ENCODE assay signal across 8 cellular contexts in genomic region chr2:68709421-68709911, GRCh38. TPM values are rescaled to one million over a fixed set of nuclear protein-coding genes. Genes with fewer than 3 reads are reported as not detected.
DNase-seq lines count a peak whose midpoint lies in the region; ATAC-seq, FAIRE-seq and TF ChIP-seq lines count a peak whose summit lies in the region.

No MANE protein-coding gene starts in this region.

- H3K4ac ChIP-seq in H1 (replicated peaks; ENCODE audit: insufficient read length, low read depth, low read length): no peak overlapping the region

- TF ChIP-seq CTCF in AG04450 (IDR thresholded peaks at IDR 0.05; ENCODE audit: low read depth, low read length) (peak; percentile 80), RWPE2 (IDR thresholded peaks at IDR 0.05; ENCODE audit: poor library complexity, severe bottlenecking) (peak; percentile 84), H1 (IDR thresholded peaks at IDR 0.05; ENCODE audit: control extremely low read depth in 1 of 3, insufficient read depth in 1 of 3, low read depth in 1 of 3, low read length in 3 of 3) (peak; percentile 36 to 73 (median 67))

- ATAC-seq in RWPE2 (ENCODE audit: low read depth) (peak; percentile 79), HG03571 (IDR thresholded peaks at IDR 0.05; ENCODE audit: unreplicated experiment) (no peak), HG03175 (IDR thresholded peaks at IDR 0.05; ENCODE audit: unreplicated experiment) (no peak)

- H3K4me3 ChIP-seq in AG04450 (ENCODE audit: low read depth, low read length): no peak overlapping the region
- no peak overlapping the region for H3K4me3 ChIP-seq in RWPE2 (ENCODE audit: severe bottlenecking)
- H3K4me3 ChIP-seq in H1 (ENCODE audit: extremely low read depth in 1 of 4, insufficient read depth in 2 of 4, low read depth in 3 of 4, low read length in 4 of 4): no peak overlapping the region

- peak; percentile 85 for FAIRE-seq in H1 (lab: Jason Lieb, UNC)

- no peak overlapping the region; the same call in 1 of the 2 replicates for H2BK12ac ChIP-seq in H1 (ENCODE audit: low read depth, low read length)

- no peak overlapping the region; a peak in 1 of 4 replicates for H3K4me2 ChIP-seq in H1 (ENCODE audit: insufficient read depth in 1 of 2, low read depth in 2 of 2, low read length in 2 of 2)

- no peak overlapping the region for H2BK20ac ChIP-seq in H1 (ENCODE audit: low read length)

- H3K27me3 ChIP-seq in AG04450 (ENCODE audit: control insufficient read depth, insufficient read depth, low read length) (peaks cover 6% of the 10 kb centered on the region), RWPE2 (ENCODE audit: insufficient read depth, poor library complexity, severe bottlenecking) (no peaks in the 10 kb centered on the region), H1 (replicated peaks in 1 of 4; ENCODE audit: control insufficient read depth in 3 of 4, extremely low read depth in 1 of 4, insufficient read depth in 3 of 4, low read length in 3 of 4) (no peaks in the 10 kb centered on the region)

- no peak overlapping the region for H3K23ac ChIP-seq in H1 (ENCODE audit: insufficient read length)

- no peaks in the 10 kb centered on the region for H3K79me1 ChIP-seq in H1 (ENCODE audit: low read depth, low read length)

- no peak overlapping the region for H3K14ac ChIP-seq in H1 (ENCODE audit: insufficient read length)

- DNase-seq in AG04450 (ENCODE audit: low read depth, low spot score): peak; percentile 41
- DNase-seq in GM03348 (ENCODE audit: low spot score): peak; percentile 65
- DNase-seq in M059J (ENCODE audit: low read depth): peak; percentile 63
- DNase-seq in RWPE2 (ENCODE audit: low spot score): no peak
- DNase-seq in H1 (ENCODE audit: low read depth in 1 of 2, low spot score in 2 of 2): peak in 1 of 2 experiments; percentile 52
- peak; percentile 33 for DNase-seq in middle frontal gyrus (ENCODE audit: extremely low spot score, low spot score)

- H4K20me1 ChIP-seq in H1 (replicated peaks in 1 of 2; ENCODE audit: control insufficient read depth in 1 of 2, insufficient read depth in 2 of 2, low read length in 2 of 2): no peaks in the 10 kb centered on the region

- no peak overlapping the region for H3K18ac ChIP-seq in H1 (ENCODE audit: extremely low read depth, low read length)

- no peak overlapping the region for H3K56ac ChIP-seq in H1 (replicated peaks; ENCODE audit: insufficient read length, low read depth, low read length)

- CTCF ChIA-PET in AG04450 (lab: Charles Lee): interaction anchor here (0.7 to 5.5 kb wide), 43 partner anchors 8 to 975 kb away, joined by 3 to 154 read pairs (median 6); no protein-coding TSS in a partner anchor
- CTCF ChIA-PET in H1 (lab: Charles Lee; ENCODE audit: partially characterized antibody): interaction anchor here (0.6 to 4.6 kb wide), 58 partner anchors 8 to 295 kb away, joined by 3 to 30 read pairs (median 4); partner anchors contain the start of genes FBXO48 and PROKR1

- TF ChIP-seq EP300 in H1 (IDR thresholded peaks at IDR 0.05; ENCODE audit: borderline replicate concordance in 1 of 2, low read depth in 2 of 2, low read length in 2 of 2): no peak

- TF ChIP-seq POLR2A in H1 (IDR thresholded peaks at IDR 0.05; ENCODE audit: control extremely low read depth in 1 of 2, low read depth in 2 of 2, low read length in 2 of 2): no peak

- H3K36me3 ChIP-seq in RWPE2 (ENCODE audit: low read depth) (no peaks in the 10 kb centered on the region), H1 (ENCODE audit: control insufficient read depth in 2 of 4, insufficient read depth in 4 of 4, low read length in 3 of 4) (no peaks in the 10 kb centered on the region)

- H2BK15ac ChIP-seq in H1 (ENCODE audit: low read length): no peak overlapping the region

- H3K79me2 ChIP-seq in H1 (ENCODE audit: control insufficient read depth in 1 of 2, insufficient read depth in 2 of 2, low read length in 2 of 2): no peaks in the 10 kb centered on the region

- no peak overlapping the region for H4K91ac ChIP-seq in H1 (replicated peaks; ENCODE audit: insufficient read length, low read length)

- no peak overlapping the region for H4K8ac ChIP-seq in H1 (ENCODE audit: extremely low read depth, insufficient read depth, low read length)

- H4K5ac ChIP-seq in H1 (ENCODE audit: insufficient read length, low read depth, low read length): no peak overlapping the region

- H2BK120ac ChIP-seq in H1 (replicated peaks; ENCODE audit: low read depth, low read length): no peak overlapping the region

- H3K9ac ChIP-seq in H1 (replicated peaks in 1 of 4; ENCODE audit: extremely low read depth in 1 of 4, low read depth in 3 of 4, low read length in 3 of 4): no peak overlapping the region

- POLR2A ChIA-PET in AG04450 (lab: Yijun Ruan, JAX): no interaction called here
- POLR2A ChIA-PET in H1 (lab: Charles Lee; ENCODE audit: partially characterized antibody): interaction anchor here (0.7 to 1.4 kb wide), 2 partner anchors 18 to 30 kb away, joined by 3 read pairs; no protein-coding TSS in a partner anchor

- H3K9me3 ChIP-seq in AG04450 (ENCODE audit: control insufficient read depth, insufficient read depth, low read length): no peaks in the 10 kb centered on the region
- no peaks in the 10 kb centered on the region for H3K9me3 ChIP-seq in RWPE2 (ENCODE audit: severe bottlenecking)
- no peaks in the 10 kb centered on the region for H3K9me3 ChIP-seq in H1 (ENCODE audit: insufficient read depth in 2 of 2, low read depth in 1 of 2, low read length in 1 of 2)

- H2BK5ac ChIP-seq in H1 (ENCODE audit: low read depth, low read length): no peak overlapping the region

- peak overlapping the region; percentile 99 for H2AFZ ChIP-seq in H1 (ENCODE audit: low read length)

- no peak overlapping the region for H3K27ac ChIP-seq in AG04450 (ENCODE audit: low read depth, low read length)
- no peak overlapping the region for H3K27ac ChIP-seq in RWPE2 (ENCODE audit: poor library complexity, severe bottlenecking)
- no peak overlapping the region for H3K27ac ChIP-seq in H1 (ENCODE audit: low read depth, low read length)

- no peaks in the 10 kb centered on the region for H3K4me1 ChIP-seq in RWPE2 (ENCODE audit: insufficient read depth, poor library complexity, severe bottlenecking)
- peaks cover 0 to 2% (median 1%) of the 10 kb centered on the region in 4 experiments; a peak in 2 of 7 replicates for H3K4me1 ChIP-seq in H1 (replicated peaks in 1 of 4; ENCODE audit: control insufficient read depth in 3 of 4, insufficient read depth in 4 of 4, low read length in 3 of 4)

- peak; percentile 54 to 69 for TF ChIP-seq RAD21 in H1 (IDR thresholded peaks at IDR 0.05 in 1 of 2, conservative IDR thresholded peaks at IDR 0.05 in 1 of 2; ENCODE audit: low read depth in 2 of 2, low read length in 2 of 2)

- no peak overlapping the region for H2AK5ac ChIP-seq in H1 (ENCODE audit: low read depth, low read length)

- H3K23me2 ChIP-seq in H1 (ENCODE audit: low read depth, low read length): no peaks in the 10 kb centered on the region; the same call in 1 of the 2 replicates

- WGBS in H1 (ENCODE audit: extremely low coverage in 1 of 2, insufficient coverage in 1 of 2, insufficient read length in 1 of 2, insufficient replicate concordance in 2 of 2, low coverage in 1 of 2, low lambda C conversion rate in 2 of 2, missing lambda C conversion rate in 1 of 2), 2 experiments: 51% methylated on average over 5 of the region's 5 CpGs; no CpG with 5 or more reads in 1 of the 2 experiments

TF ChIP-seq in H1, 55 proteins besides CTCF, POLR2A, EP300 and RAD21:
- no peak for TF ChIP-seq TCF12 (IDR thresholded peaks at IDR 0.05; ENCODE audit: low read depth, low read length)
- 0 out of 2 replicates have a peak, but pooled peaks have one; percentile 48 for TF ChIP-seq YY1 (IDR thresholded peaks at IDR 0.05; ENCODE audit: low read depth, low read length)

RNA-seq across cellular contexts. Expression of gene ARHGAP25, which starts 25.1 kb away (rescaled TPM):
- 0.38 and 0.55 TPM in 2 replicates for polyA plus RNA-seq in AG04450 (2011; rRNA removed)
- polyA minus RNA-seq in AG04450 (2011; rRNA and poly(A)+ RNA removed): 0.43 and 0.69 TPM in 2 replicates
- total RNA-seq in M059J (2014; rRNA removed; shearing (Covaris generic)): 0.27 and 0.52 TPM in 2 replicates
- 0.42 and 1.2 TPM in 2 replicates for total RNA-seq in H1 (2021; fragmentation: NEBNext Ultra II Directional; extraction: Animal tissue kit (Norgen Biotek cat#: 25700))
- polyA plus RNA-seq in H1 (2011; rRNA removed): 1.00 and 2.4 TPM in 2 replicates
- 2.1 TPM for polyA plus RNA-seq in H1 (2011; cell fraction: cytosol; rRNA removed)
- polyA plus RNA-seq in H1 (2011; cell fraction: nucleus; rRNA removed): 2.7 TPM
- 0.89 to 1.3 TPM (median 1.00 TPM) in 4 replicates for polyA plus RNA-seq in H1 (2012, experiment 1 of 2)
- 0.51 TPM for polyA plus RNA-seq in H1 (2012, experiment 2 of 2)
- polyA plus RNA-seq in H1 (2013, experiment 1 of 2): 0.87 TPM
- polyA plus RNA-seq in H1 (2013, experiment 2 of 2): 0.94 TPM
- polyA minus RNA-seq in H1 (2011; rRNA and poly(A)+ RNA removed): 1.3 and 5.8 TPM in 2 replicates
- polyA minus RNA-seq in H1 (2011; cell fraction: cytosol; rRNA and poly(A)+ RNA removed): not detected
- 7.4 TPM for polyA minus RNA-seq in H1 (2011; cell fraction: nucleus; rRNA and poly(A)+ RNA removed)
